Comparison of ENCODE assay signal across 19 cellular contexts in genomic region chr11:63845911-63846310, GRCh38. TPM values are rescaled to one million over a fixed set of nuclear protein-coding genes. Genes with fewer than 3 reads are reported as not detected.
DNase-seq lines count a peak whose midpoint lies in the region; ATAC-seq and TF ChIP-seq lines count a peak whose summit lies in the region.
"Had no signal": no experiment of that assay in that cellular context is flagged by ENCODE, and none has a peak within 500 bp of the region (broad histone marks: within the 10 kb centered on the region; RNA-seq: fewer than 3 reads in every experiment).

No MANE protein-coding gene starts in this region.

- no peaks in the 10 kb centered on the region for H3K9me3 Mint-ChIP-seq in activated naive CD4-positive, alpha-beta T cell treated with anti-CD3 and anti-CD28 coated beads, Interleukin-2, amount 50 U/mL, for 24 hours
- no peaks in the 10 kb centered on the region for H3K9me3 Mint-ChIP-seq in activated naive CD4-positive, alpha-beta T cell treated with anti-CD3 and anti-CD28 coated beads, Interleukin-2, amount 50 U/mL, for 72 hours
- no peaks in the 10 kb centered on the region for H3K9me3 Mint-ChIP-seq in WTC11
- H3K9me3 Mint-ChIP-seq: activated T-helper 17 cell treated with anti-CD3 and anti-CD28 coated beads, Interleukin-2, amount 50 U/mL, for 72 hours had no signal

- DNase-seq in activated naive CD4-positive, alpha-beta T cell treated with anti-CD3 and anti-CD28 coated beads, Interleukin-2, amount 50 U/mL, for 72 hours (ENCODE audit: low spot score in 2 of 2): no peak
- DNase-seq in WTC11 (ENCODE audit: low spot score) (no peak), hepatocyte (ENCODE audit: low spot score) (peak; percentile 37), suprapubic skin (ENCODE audit: low spot score in 2 of 2) (no peak), CD1c-positive myeloid dendritic cell (ENCODE audit: extremely low spot score) (no peak)
- DNase-seq: activated CD4-positive, alpha-beta T cell treated with anti-CD3 and anti-CD28 coated beads for 1 hour; COR-L47; gastrocnemius medialis; NCI-H2081; NCI-H524 treated with DMSO at 0.1 percent for 48 hours; SJCRH30; T-helper 9 cell had no signal

- H3K4me3 Mint-ChIP-seq in activated naive CD4-positive, alpha-beta T cell treated with anti-CD3 and anti-CD28 coated beads, Interleukin-2, amount 50 U/mL, for 24 hours: no peak overlapping the region
- H3K4me3 Mint-ChIP-seq in WTC11: no peak overlapping the region
- H3K4me3 Mint-ChIP-seq: activated T-helper 17 cell treated with anti-CD3 and anti-CD28 coated beads, Interleukin-2, amount 50 U/mL, for 72 hours had no signal

- H3K9me2 ChIP-seq in hepatocyte (replicated peaks; ENCODE audit: insufficient read depth): no peaks in the 10 kb centered on the region

- peaks cover 67% of the 10 kb centered on the region for H4K20me1 ChIP-seq in hepatocyte (ENCODE audit: insufficient read depth, poor library complexity, severe bottlenecking)

- peaks cover 99% of the 10 kb centered on the region for H3K79me2 ChIP-seq in hepatocyte

- H3K27ac ChIP-seq in hepatocyte (peak overlapping the region; percentile 59), suprapubic skin (peak overlapping the region; percentile 88)
- H3K27ac ChIP-seq: gastrocnemius medialis, parathyroid adenoma, SJCRH30 had no signal

- POLR2A ChIA-PET in WTC11 (lab: Charles Lee): interaction anchor here (0.6 kb wide), 1 partner anchor 87 kb away, joined by 3 read pairs; no protein-coding TSS in a partner anchor

- no peaks in the 10 kb centered on the region for H3K27me3 Mint-ChIP-seq in activated naive CD4-positive, alpha-beta T cell treated with anti-CD3 and anti-CD28 coated beads, Interleukin-2, amount 50 U/mL, for 24 hours
- no peaks in the 10 kb centered on the region for H3K27me3 Mint-ChIP-seq in WTC11 (ENCODE audit: low read depth)
- H3K27me3 Mint-ChIP-seq: activated T-helper 17 cell treated with anti-CD3 and anti-CD28 coated beads, Interleukin-2, amount 50 U/mL, for 72 hours had no signal

- H2AFZ ChIP-seq in hepatocyte: no peak overlapping the region
- H2AFZ ChIP-seq: parathyroid adenoma had no signal

- no peaks in the 10 kb centered on the region for H3K9me3 ChIP-seq in hepatocyte (ENCODE audit: low read depth)
- H3K9me3 ChIP-seq in suprapubic skin: no peaks in the 10 kb centered on the region
- H3K9me3 ChIP-seq: gastrocnemius medialis, left lung, SJCRH30, tibial nerve had no signal

- peaks cover 89% of the 10 kb centered on the region for H3K4me1 Mint-ChIP-seq in activated naive CD4-positive, alpha-beta T cell treated with anti-CD3 and anti-CD28 coated beads, Interleukin-2, amount 50 U/mL, for 24 hours
- H3K4me1 Mint-ChIP-seq in WTC11: peaks cover 81% of the 10 kb centered on the region

- no peak for TF ChIP-seq POLR2A in suprapubic skin (IDR thresholded peaks at IDR 0.05)

- ATAC-seq in activated naive CD4-positive, alpha-beta T cell treated with anti-CD3 and anti-CD28 coated beads, Interleukin-2, amount 50 U/mL, for 72 hours: no peak
- ATAC-seq in WTC11: no peak
- ATAC-seq in HG02870 (IDR thresholded peaks at IDR 0.05; ENCODE audit: unreplicated experiment): no peak
- no peak for ATAC-seq in HG03108 (IDR thresholded peaks at IDR 0.05; ENCODE audit: unreplicated experiment)
- ATAC-seq: activated T-helper 17 cell treated with anti-CD3 and anti-CD28 coated beads, Interleukin-2, amount 50 U/mL, for 72 hours; gastrocnemius medialis; left lung had no signal

- peak overlapping the region; percentile 17 for H3K4me2 ChIP-seq in hepatocyte

- CTCF ChIA-PET in WTC11 (lab: Charles Lee): interaction anchor here (0.7 to 1.0 kb wide), 2 partner anchors 37 to 100 kb away, joined by 3 read pairs; no protein-coding TSS in a partner anchor

- no peak for TF ChIP-seq EP300 in suprapubic skin (IDR thresholded peaks at IDR 0.05)

- H3K4me1 ChIP-seq in hepatocyte (ENCODE audit: insufficient read depth): peaks cover 48% of the 10 kb centered on the region
- peaks cover 76% of the 10 kb centered on the region for H3K4me1 ChIP-seq in suprapubic skin
- H3K4me1 ChIP-seq: SJCRH30 had no signal

- 63% methylated on average over 7 of the region's 7 CpGs for WGBS in hepatocyte (ENCODE audit: low lambda C conversion rate, missing lambda C conversion rate)
- WGBS in suprapubic skin: 56% methylated on average over 7 of the region's 7 CpGs

- peak overlapping the region; percentile 82 for H3K27ac Mint-ChIP-seq in activated naive CD4-positive, alpha-beta T cell treated with anti-CD3 and anti-CD28 coated beads, Interleukin-2, amount 50 U/mL, for 24 hours
- no peak overlapping the region for H3K27ac Mint-ChIP-seq in activated naive CD4-positive, alpha-beta T cell treated with anti-CD3 and anti-CD28 coated beads, Interleukin-2, amount 50 U/mL, for 72 hours
- peak overlapping the region; percentile 37 for H3K27ac Mint-ChIP-seq in WTC11
- H3K27ac Mint-ChIP-seq: activated T-helper 17 cell treated with anti-CD3 and anti-CD28 coated beads, Interleukin-2, amount 50 U/mL, for 72 hours had no signal

- TF ChIP-seq CTCF in WTC11 (IDR thresholded peaks at IDR 0.05) (no peak), hepatocyte (IDR thresholded peaks at IDR 0.05; ENCODE audit: poor library complexity) (no peak), suprapubic skin (IDR thresholded peaks at IDR 0.05) (no peak)

- no peak overlapping the region for H3K4me3 ChIP-seq in hepatocyte
- H3K4me3 ChIP-seq in suprapubic skin: no peak overlapping the region
- H3K4me3 ChIP-seq: gastrocnemius medialis, left lung, SJCRH30, tibial nerve had no signal

- no peaks in the 10 kb centered on the region for H3K27me3 ChIP-seq in hepatocyte
- no peaks in the 10 kb centered on the region for H3K27me3 ChIP-seq in suprapubic skin
- H3K27me3 ChIP-seq: gastrocnemius medialis, left lung, SJCRH30, tibial nerve had no signal

- peaks cover 8% of the 10 kb centered on the region for H3K36me3 Mint-ChIP-seq in activated naive CD4-positive, alpha-beta T cell treated with anti-CD3 and anti-CD28 coated beads, Interleukin-2, amount 50 U/mL, for 24 hours
- H3K36me3 Mint-ChIP-seq in activated naive CD4-positive, alpha-beta T cell treated with anti-CD3 and anti-CD28 coated beads, Interleukin-2, amount 50 U/mL, for 72 hours: peaks cover 0 to 14% of the 10 kb centered on the region in 2 donors
- peaks cover 2% of the 10 kb centered on the region; the same call in 1 of the 2 replicates for H3K36me3 Mint-ChIP-seq in WTC11

- H3K36me3 ChIP-seq in hepatocyte (replicated peaks; ENCODE audit: insufficient read depth, low read depth): no peaks in the 10 kb centered on the region
- H3K36me3 ChIP-seq in suprapubic skin: peaks cover 6% of the 10 kb centered on the region
- H3K36me3 ChIP-seq: gastrocnemius medialis had no signal

TF ChIP-seq in WTC11, 78 proteins besides CTCF, POLR2A, EP300 and RAD21 (continues in another document):
- TF ChIP-seq, protein P1, sequence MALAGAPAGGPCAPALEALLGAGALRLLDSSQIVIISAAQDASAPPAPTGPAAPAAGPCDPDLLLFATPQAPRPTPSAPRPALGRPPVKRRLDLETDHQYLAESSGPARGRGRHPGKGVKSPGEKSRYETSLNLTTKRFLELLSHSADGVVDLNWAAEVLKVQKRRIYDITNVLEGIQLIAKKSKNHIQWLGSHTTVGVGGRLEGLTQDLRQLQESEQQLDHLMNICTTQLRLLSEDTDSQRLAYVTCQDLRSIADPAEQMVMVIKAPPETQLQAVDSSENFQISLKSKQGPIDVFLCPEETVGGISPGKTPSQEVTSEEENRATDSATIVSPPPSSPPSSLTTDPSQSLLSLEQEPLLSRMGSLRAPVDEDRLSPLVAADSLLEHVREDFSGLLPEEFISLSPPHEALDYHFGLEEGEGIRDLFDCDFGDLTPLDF (CRISPR knock-in tag; IDR thresholded peaks at IDR 0.05): no peak
- no peak for TF ChIP-seq JAZF1 (CRISPR knock-in tag; IDR thresholded peaks at IDR 0.05)
- TF ChIP-seq ELF4 (CRISPR knock-in tag; IDR thresholded peaks at IDR 0.05; ENCODE audit: low read depth): no peak
- TF ChIP-seq RELA (CRISPR knock-in tag; IDR thresholded peaks at IDR 0.05; ENCODE audit: borderline replicate concordance): no peak
- TF ChIP-seq, protein P2, sequence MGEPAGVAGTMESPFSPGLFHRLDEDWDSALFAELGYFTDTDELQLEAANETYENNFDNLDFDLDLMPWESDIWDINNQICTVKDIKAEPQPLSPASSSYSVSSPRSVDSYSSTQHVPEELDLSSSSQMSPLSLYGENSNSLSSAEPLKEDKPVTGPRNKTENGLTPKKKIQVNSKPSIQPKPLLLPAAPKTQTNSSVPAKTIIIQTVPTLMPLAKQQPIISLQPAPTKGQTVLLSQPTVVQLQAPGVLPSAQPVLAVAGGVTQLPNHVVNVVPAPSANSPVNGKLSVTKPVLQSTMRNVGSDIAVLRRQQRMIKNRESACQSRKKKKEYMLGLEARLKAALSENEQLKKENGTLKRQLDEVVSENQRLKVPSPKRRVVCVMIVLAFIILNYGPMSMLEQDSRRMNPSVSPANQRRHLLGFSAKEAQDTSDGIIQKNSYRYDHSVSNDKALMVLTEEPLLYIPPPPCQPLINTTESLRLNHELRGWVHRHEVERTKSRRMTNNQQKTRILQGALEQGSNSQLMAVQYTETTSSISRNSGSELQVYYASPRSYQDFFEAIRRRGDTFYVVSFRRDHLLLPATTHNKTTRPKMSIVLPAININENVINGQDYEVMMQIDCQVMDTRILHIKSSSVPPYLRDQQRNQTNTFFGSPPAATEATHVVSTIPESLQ (CRISPR knock-in tag; IDR thresholded peaks at IDR 0.05): no peak
- TF ChIP-seq GRHL2 (CRISPR knock-in tag; IDR thresholded peaks at IDR 0.05; ENCODE audit: insufficient replicate concordance, severe bottlenecking): no peak
- TF ChIP-seq, protein P3, sequence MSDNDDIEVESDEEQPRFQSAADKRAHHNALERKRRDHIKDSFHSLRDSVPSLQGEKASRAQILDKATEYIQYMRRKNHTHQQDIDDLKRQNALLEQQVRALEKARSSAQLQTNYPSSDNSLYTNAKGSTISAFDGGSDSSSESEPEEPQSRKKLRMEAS (CRISPR knock-in tag; IDR thresholded peaks at IDR 0.05): no peak
- TF ChIP-seq GTF2I (CRISPR knock-in tag; conservative IDR thresholded peaks at IDR 0.05): no peak

RNA-seq across cellular contexts. Expression of gene MARK2, which starts 7.0 kb away (rescaled TPM):
- total RNA-seq in activated naive CD4-positive, alpha-beta T cell treated with anti-CD3 and anti-CD28 coated beads, Interleukin-2, amount 50 U/mL, for 72 hours: 10 to 100 TPM; 26.6 to 30.6 TPM
- 50.8 to 57.4 TPM (median 51.4 TPM) in 3 replicates for total RNA-seq in WTC11 (2021)
- total RNA-seq in hepatocyte: 22.4 and 24.1 TPM in 2 replicates
- 40.8 and 48.2 TPM in 2 replicates for polyA plus RNA-seq in hepatocyte
- 10 to 100 TPM; 66.3 to 78.7 (median 71.8) TPM for total RNA-seq in suprapubic skin

RNA-seq across cellular contexts. Expression of gene SPINDOC, which starts 32.7 kb away (rescaled TPM):
- 10 to 100 TPM; 30.8 to 39.0 TPM for total RNA-seq in activated naive CD4-positive, alpha-beta T cell treated with anti-CD3 and anti-CD28 coated beads, Interleukin-2, amount 50 U/mL, for 72 hours
- total RNA-seq in WTC11 (2021): 93.8 to 108 TPM (median 106 TPM) in 3 replicates
- total RNA-seq in hepatocyte: 24.0 and 25.2 TPM in 2 replicates
- polyA plus RNA-seq in hepatocyte: 5.4 and 9.9 TPM in 2 replicates
- total RNA-seq in suprapubic skin: 1 to 10 TPM; 3.9 to 9.4 (median 6.3) TPM

Comparison
In these comparisons a context has a peak if more than half of its experiments do, and no peak if none do; other contexts are left out.
1. H3K27ac Mint-ChIP-seq: peak in activated naive CD4-positive, alpha-beta T cell treated with anti-CD3 and anti-CD28 coated beads, Interleukin-2, amount 50 U/mL, for 24 hours (single experiment) and WTC11 (single experiment); none in activated naive CD4-positive, alpha-beta T cell treated with anti-CD3 and anti-CD28 coated beads, Interleukin-2, amount 50 U/mL, for 72 hours (0 of 2).